19 cellular contexts compared by ENCODE assay signal in the genomic region with DNA sequence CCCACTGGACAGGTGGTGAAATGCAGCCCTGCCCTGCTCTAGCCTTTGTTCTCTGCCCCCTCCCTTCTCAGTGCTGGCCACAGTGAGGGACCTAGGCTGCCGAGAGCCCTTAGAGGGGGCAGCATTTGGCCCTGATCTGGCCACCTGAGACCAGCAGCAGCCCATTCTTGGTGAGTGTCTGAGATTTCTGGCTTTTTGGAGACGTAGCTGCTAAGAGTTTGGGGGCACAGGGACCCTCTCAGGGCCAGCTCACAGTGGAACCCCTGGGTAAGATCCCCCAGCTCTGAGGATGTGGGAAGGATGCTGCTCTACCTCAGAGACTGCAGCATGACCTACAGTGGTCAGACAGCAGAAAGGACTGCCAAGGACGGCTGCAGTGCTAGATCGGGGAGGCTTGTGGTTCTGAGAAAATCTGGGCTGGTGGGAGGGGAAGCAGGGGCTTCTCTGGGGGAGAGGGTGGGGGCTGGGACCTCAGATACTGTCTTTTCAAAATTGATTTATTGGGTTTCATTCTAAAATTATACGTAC. TPM values are rescaled to one million over a fixed set of nuclear protein-coding genes. Genes with fewer than 3 reads are reported as not detected.
A peak's percentile ranks its signal among the peaks of the same experiment; 100 is the strongest.
DNase-seq lines count a peak whose midpoint lies in the region; ATAC-seq, FAIRE-seq and TF ChIP-seq lines count a peak whose summit lies in the region.
"Had no signal": no experiment of that assay in that cellular context is flagged by ENCODE, and none has a peak within 500 bp of the region (broad histone marks: within the 10 kb centered on the region; RNA-seq: fewer than 3 reads in every experiment).

No MANE protein-coding gene starts in this region.

- peak overlapping the region; percentile 73; the same call in 1 of the 2 replicates for H2BK5ac ChIP-seq in H1 (ENCODE audit: low read depth, low read length)

- no peak overlapping the region for H3K27ac Mint-ChIP-seq in activated naive CD4-positive, alpha-beta T cell treated with anti-CD3 and anti-CD28 coated beads, Interleukin-2, amount 10 ng/mL, durations not matched to agents 7 days and 5 days
- no peak overlapping the region for H3K27ac Mint-ChIP-seq in activated naive CD4-positive, alpha-beta T cell treated with anti-CD3 and anti-CD28 coated beads for 36 hours
- H3K27ac Mint-ChIP-seq in stimulated activated effector memory CD8-positive, alpha-beta T cell treated with anti-CD3 and anti-CD28 coated beads, Interleukin-12 subunit alpha, Interleukin-12 subunit beta, amount 100 ng/mL, for 72 hours, result peak overlapping the region; percentile 90

- H3K27ac ChIP-seq in HCT116 (ENCODE audit: low read depth, low read length), result peak overlapping the region; percentile 56; the same call in 1 of the 2 replicates
- no peak overlapping the region for H3K27ac ChIP-seq in H1 (ENCODE audit: low read depth, low read length)
- H3K27ac ChIP-seq: Peyer's patch had no signal

- no peak overlapping the region for H2BK120ac ChIP-seq in H1 (replicated peaks; ENCODE audit: low read depth, low read length)

- no peaks in the 10 kb centered on the region for H3K36me3 ChIP-seq in HCT116 (ENCODE audit: control insufficient read depth in 1 of 2, insufficient read depth in 2 of 2, low read length in 2 of 2)
- peaks cover 0 to 7% (median 3%) of the 10 kb centered on the region in 4 experiments; a peak in 4 of 8 replicates for H3K36me3 ChIP-seq in H1 (ENCODE audit: control insufficient read depth in 2 of 4, insufficient read depth in 4 of 4, low read length in 3 of 4)

- H3K79me1 ChIP-seq in H1 (ENCODE audit: low read depth, low read length), result no peaks in the 10 kb centered on the region

- TF ChIP-seq RAD21 in HCT116 (IDR thresholded peaks at IDR 0.05; ENCODE audit: low read depth), result no peak
- no peak; a peak in 1 of 4 replicates for TF ChIP-seq RAD21 in H1 (IDR thresholded peaks at IDR 0.05 in 1 of 2, conservative IDR thresholded peaks at IDR 0.05 in 1 of 2; ENCODE audit: low read depth in 2 of 2, low read length in 2 of 2)

- no peak overlapping the region for H3K4ac ChIP-seq in H1 (replicated peaks; ENCODE audit: insufficient read length, low read depth, low read length)

- no peaks in the 10 kb centered on the region for H3K36me3 Mint-ChIP-seq in activated naive CD4-positive, alpha-beta T cell treated with anti-CD3 and anti-CD28 coated beads, Interleukin-2, amount 10 ng/mL, durations not matched to agents 7 days and 5 days
- no peaks in the 10 kb centered on the region for H3K36me3 Mint-ChIP-seq in activated naive CD4-positive, alpha-beta T cell treated with anti-CD3 and anti-CD28 coated beads for 36 hours (ENCODE audit: low read depth)
- H3K36me3 Mint-ChIP-seq in stimulated activated effector memory CD8-positive, alpha-beta T cell treated with anti-CD3 and anti-CD28 coated beads, Interleukin-12 subunit alpha, Interleukin-12 subunit beta, amount 100 ng/mL, for 72 hours, result peaks cover 21% of the 10 kb centered on the region

- no peak overlapping the region for H3K23ac ChIP-seq in H1 (ENCODE audit: insufficient read length)

- no peak overlapping the region for H3K14ac ChIP-seq in H1 (ENCODE audit: insufficient read length)

- no peak overlapping the region for H4K5ac ChIP-seq in H1 (ENCODE audit: insufficient read length, low read depth, low read length)

- H4K8ac ChIP-seq in H1 (ENCODE audit: extremely low read depth, insufficient read depth, low read length), result no peak overlapping the region

- peak; percentile 12 for DNase-seq in activated naive CD4-positive, alpha-beta T cell treated with anti-CD3 and anti-CD28 coated beads, Interleukin-2, amount 10 ng/mL, durations not matched to agents 7 days and 5 days
- DNase-seq in activated naive CD4-positive, alpha-beta T cell treated with anti-CD3 and anti-CD28 coated beads for 36 hours, result no peak
- DNase-seq in HCT116 (ENCODE audit: low read depth, low spot score) (no peak), H1 (ENCODE audit: low read depth in 1 of 2, low spot score in 2 of 2) (no peak), D721Med (ENCODE audit: insufficient read length, low spot score) (no peak)
- DNase-seq in stimulated activated effector memory CD8-positive, alpha-beta T cell treated with anti-CD3 and anti-CD28 coated beads, Interleukin-12 subunit alpha, Interleukin-12 subunit beta, amount 100 ng/mL, for 72 hours (ENCODE audit: low spot score in 2 of 2), result no peak
- DNase-seq: GOT3, Karpas-422, MM.1S, NCI-H1105 treated with DMSO at 0.1 percent for 48 hours, NCI-H187 treated with DMSO at 0.1 percent for 48 hours, NCI-H2171, NCI-H446 treated with DMSO at 0.1 percent for 48 hours, NCI-H774, SIG-M5 had no signal

- no peak for FAIRE-seq in H1 (lab: Jason Lieb, UNC)
- FAIRE-seq in D721Med (lab: Jason Lieb, UNC), result no peak
- FAIRE-seq: A204.1 had no signal

- no peak overlapping the region for H4K91ac ChIP-seq in H1 (replicated peaks; ENCODE audit: insufficient read length, low read length)

- H2BK15ac ChIP-seq in H1 (ENCODE audit: low read length), result 0 out of 2 replicates have a peak overlapping the region, but pooled peaks have one; percentile 37

- H2AK5ac ChIP-seq in H1 (ENCODE audit: low read depth, low read length), result no peak overlapping the region

- H3K4me2 ChIP-seq in HCT116 (ENCODE audit: low read length), result peak overlapping the region; percentile 48; the same call in 1 of the 2 replicates
- H3K4me2 ChIP-seq in H1 (ENCODE audit: insufficient read depth in 1 of 2, low read depth in 2 of 2, low read length in 2 of 2), result no peak overlapping the region

- no peak overlapping the region for H3K18ac ChIP-seq in H1 (ENCODE audit: extremely low read depth, low read length)

- H3K9ac ChIP-seq in HCT116 (ENCODE audit: low read length), result no peak overlapping the region
- H3K9ac ChIP-seq in H1 (replicated peaks in 1 of 4; ENCODE audit: extremely low read depth in 1 of 4, low read depth in 3 of 4, low read length in 3 of 4), result no peak overlapping the region

- H2BK20ac ChIP-seq in H1 (ENCODE audit: low read length), result peak overlapping the region; percentile 73; the same call in 1 of the 2 replicates

- H3K9me2 ChIP-seq in HCT116 (ENCODE audit: insufficient read depth), result no peaks in the 10 kb centered on the region

- H3K4me3 ChIP-seq in HCT116 (replicated peaks in 1 of 2; ENCODE audit: low read depth in 1 of 2, low read length in 2 of 2), result no peak overlapping the region
- no peak overlapping the region for H3K4me3 ChIP-seq in H1 (ENCODE audit: extremely low read depth in 1 of 4, insufficient read depth in 2 of 4, low read depth in 3 of 4, low read length in 4 of 4)
- H3K4me3 ChIP-seq: Peyer's patch had no signal

- BruUV-seq in HCT116 (replicated peaks; lab: Mats Ljungman, UMichigan), result no TSS peak

- H3K56ac ChIP-seq in H1 (replicated peaks; ENCODE audit: insufficient read length, low read depth, low read length), result no peak overlapping the region

- RAD21 ChIA-PET in HCT116 (lab: Charles Lee; ENCODE audit: low non-redundant PET in 1 of 2, low total read pairs in 2 of 2, uncharacterized antibody in 2 of 2, unreplicated experiment in 2 of 2), result no interaction called here

- H3K4me3 Mint-ChIP-seq in activated naive CD4-positive, alpha-beta T cell treated with anti-CD3 and anti-CD28 coated beads, Interleukin-2, amount 10 ng/mL, durations not matched to agents 7 days and 5 days, result no peak overlapping the region
- H3K4me3 Mint-ChIP-seq in activated naive CD4-positive, alpha-beta T cell treated with anti-CD3 and anti-CD28 coated beads for 36 hours, result no peak overlapping the region
- no peak overlapping the region for H3K4me3 Mint-ChIP-seq in stimulated activated effector memory CD8-positive, alpha-beta T cell treated with anti-CD3 and anti-CD28 coated beads, Interleukin-12 subunit alpha, Interleukin-12 subunit beta, amount 100 ng/mL, for 72 hours

- no peak overlapping the region for H2BK12ac ChIP-seq in H1 (ENCODE audit: low read depth, low read length)

- no peaks in the 10 kb centered on the region for H3K9me3 ChIP-seq in HCT116 (ENCODE audit: control insufficient read depth in 1 of 2, insufficient read depth in 1 of 2, low read depth in 1 of 2, low read length in 2 of 2)
- no peaks in the 10 kb centered on the region for H3K9me3 ChIP-seq in H1 (ENCODE audit: insufficient read depth in 2 of 2, low read depth in 1 of 2, low read length in 1 of 2)
- H3K9me3 ChIP-seq: Peyer's patch had no signal

- peaks cover 31% of the 10 kb centered on the region for H3K27me3 Mint-ChIP-seq in activated naive CD4-positive, alpha-beta T cell treated with anti-CD3 and anti-CD28 coated beads, Interleukin-2, amount 10 ng/mL, durations not matched to agents 7 days and 5 days
- H3K27me3 Mint-ChIP-seq in activated naive CD4-positive, alpha-beta T cell treated with anti-CD3 and anti-CD28 coated beads for 36 hours (ENCODE audit: low read depth), result no peaks in the 10 kb centered on the region

- TF ChIP-seq POLR2A in HCT116 (IDR thresholded peaks at IDR 0.05; ENCODE audit: borderline replicate concordance, extremely low read depth, insufficient read depth, insufficient read length) (no peak), H1 (IDR thresholded peaks at IDR 0.05; ENCODE audit: control extremely low read depth in 1 of 2, low read depth in 2 of 2, low read length in 2 of 2) (no peak)

- H3K23me2 ChIP-seq in H1 (ENCODE audit: low read depth, low read length), result peaks cover 10% of the 10 kb centered on the region; the same call in 1 of the 2 replicates

- H2AFZ ChIP-seq in HCT116 (ENCODE audit: low read depth, low read length, poor library complexity, severe bottlenecking), result no peak overlapping the region
- no peak overlapping the region for H2AFZ ChIP-seq in H1 (ENCODE audit: low read length)

- CTCF ChIA-PET in activated naive CD4-positive, alpha-beta T cell treated with anti-CD3 and anti-CD28 coated beads, Interleukin-2, amount 10 ng/mL, durations not matched to agents 7 days and 5 days (lab: Charles Lee), result interaction anchor here (1.0 kb wide), 1 partner anchor 129 kb away, joined by 4 read pairs; no protein-coding TSS in a partner anchor
- CTCF ChIA-PET in activated naive CD4-positive, alpha-beta T cell treated with anti-CD3 and anti-CD28 coated beads for 36 hours (lab: Charles Lee), result interaction anchor here (0.8 to 0.9 kb wide), 2 partner anchors 120 to 128 kb away, joined by 3 to 4 read pairs; no protein-coding TSS in a partner anchor
- CTCF ChIA-PET in HCT116 (lab: Charles Lee) (interaction anchor here (1.0 kb wide), 1 partner anchor 12 kb away, joined by 3 read pairs; no protein-coding TSS in a partner anchor), H1 (lab: Charles Lee; ENCODE audit: partially characterized antibody) (interaction anchor here (0.7 to 8.2 kb wide), 10 partner anchors 8 to 129 kb away, joined by 3 to 102 read pairs (median 3); partner anchors contain the start of gene MIEN1)

- H3K9me3 Mint-ChIP-seq in activated naive CD4-positive, alpha-beta T cell treated with anti-CD3 and anti-CD28 coated beads, Interleukin-2, amount 10 ng/mL, durations not matched to agents 7 days and 5 days, result no peaks in the 10 kb centered on the region
- H3K9me3 Mint-ChIP-seq in activated naive CD4-positive, alpha-beta T cell treated with anti-CD3 and anti-CD28 coated beads for 36 hours, result no peaks in the 10 kb centered on the region
- H3K9me3 Mint-ChIP-seq in stimulated activated effector memory CD8-positive, alpha-beta T cell treated with anti-CD3 and anti-CD28 coated beads, Interleukin-12 subunit alpha, Interleukin-12 subunit beta, amount 100 ng/mL, for 72 hours, result no peaks in the 10 kb centered on the region

- H3K27me3 ChIP-seq in HCT116 (ENCODE audit: insufficient read depth, low read length) (no peaks in the 10 kb centered on the region), H1 (replicated peaks in 1 of 4; ENCODE audit: control insufficient read depth in 3 of 4, extremely low read depth in 1 of 4, insufficient read depth in 3 of 4, low read length in 3 of 4) (peaks cover 0 to 3% (median 2%) of the 10 kb centered on the region in 4 experiments; a peak in 2 of 7 replicates)
- H3K27me3 ChIP-seq: Peyer's patch had no signal

- no peaks in the 10 kb centered on the region for H4K20me1 ChIP-seq in HCT116 (ENCODE audit: insufficient read depth)
- no peaks in the 10 kb centered on the region for H4K20me1 ChIP-seq in H1 (replicated peaks in 1 of 2; ENCODE audit: control insufficient read depth in 1 of 2, insufficient read depth in 2 of 2, low read length in 2 of 2)

- no peak for TF ChIP-seq CTCF in HCT116 (IDR thresholded peaks at IDR 0.05 in 2 of 3, conservative IDR thresholded peaks at IDR 0.05 in 1 of 3; ENCODE audit: borderline replicate concordance in 1 of 3, insufficient read depth in 1 of 3, low read depth in 2 of 3, low read length in 2 of 3)
- TF ChIP-seq CTCF in H1 (IDR thresholded peaks at IDR 0.05; ENCODE audit: control extremely low read depth in 1 of 3, insufficient read depth in 1 of 3, low read depth in 1 of 3, low read length in 3 of 3), result peak in 1 of 3 experiments; percentile 8; a peak in 1 of 4 replicates
- no peak for TF ChIP-seq CTCF in D721Med (IDR thresholded peaks at IDR 0.05; ENCODE audit: insufficient read depth, missing control alignments)

- H3K4me1 ChIP-seq in HCT116 (ENCODE audit: control insufficient read depth in 1 of 2, insufficient read depth in 2 of 2, low read length in 2 of 2), result peaks cover 33 to 55% of the 10 kb centered on the region in 2 experiments
- H3K4me1 ChIP-seq in H1 (replicated peaks in 1 of 4; ENCODE audit: control insufficient read depth in 3 of 4, insufficient read depth in 4 of 4, low read length in 3 of 4), result peaks cover 9 to 25% (median 18%) of the 10 kb centered on the region in 4 experiments

- WGBS in H1 (ENCODE audit: extremely low coverage in 1 of 2, insufficient coverage in 1 of 2, insufficient read length in 1 of 2, insufficient replicate concordance in 2 of 2, low coverage in 1 of 2, low lambda C conversion rate in 2 of 2, missing lambda C conversion rate in 1 of 2), 2 experiments, result 78% methylated on average over 5 of the region's 5 CpGs; no CpG with 5 or more reads in 1 of the 2 experiments

- peaks cover 31% of the 10 kb centered on the region for H3K4me1 Mint-ChIP-seq in activated naive CD4-positive, alpha-beta T cell treated with anti-CD3 and anti-CD28 coated beads, Interleukin-2, amount 10 ng/mL, durations not matched to agents 7 days and 5 days
- peaks cover 29% of the 10 kb centered on the region for H3K4me1 Mint-ChIP-seq in activated naive CD4-positive, alpha-beta T cell treated with anti-CD3 and anti-CD28 coated beads for 36 hours (ENCODE audit: low read depth)
- peaks cover 40% of the 10 kb centered on the region for H3K4me1 Mint-ChIP-seq in stimulated activated effector memory CD8-positive, alpha-beta T cell treated with anti-CD3 and anti-CD28 coated beads, Interleukin-12 subunit alpha, Interleukin-12 subunit beta, amount 100 ng/mL, for 72 hours

- intact Hi-C loops in activated naive CD4-positive, alpha-beta T cell treated with anti-CD3 and anti-CD28 coated beads for 36 hours (cut with micrococcal nuclease), result loop anchor here (5.0 kb wide), 2 partner anchors 289 to 349 kb away; partner anchors contain the start of genes CDK12 and FBXL20
- intact Hi-C loops in HCT116 (cut with micrococcal nuclease), result loop anchor here (5.0 kb wide), 1 partner anchor 79 kb away; no protein-coding TSS in a partner anchor

- POLR2A ChIA-PET in HCT116 (lab: Charles Lee), result no interaction called here
- POLR2A ChIA-PET in H1 (lab: Charles Lee; ENCODE audit: partially characterized antibody), result interaction anchor here (1.1 to 8.1 kb wide), 4 partner anchors 9 to 37 kb away, joined by 3 to 54 read pairs (median 11); partner anchors contain the start of gene MIEN1

- no peaks in the 10 kb centered on the region for H3K79me2 ChIP-seq in HCT116 (ENCODE audit: insufficient read depth, low read length)
- no peaks in the 10 kb centered on the region for H3K79me2 ChIP-seq in H1 (ENCODE audit: control insufficient read depth in 1 of 2, insufficient read depth in 2 of 2, low read length in 2 of 2)

- no peak for TF ChIP-seq EP300 in H1 (IDR thresholded peaks at IDR 0.05; ENCODE audit: borderline replicate concordance in 1 of 2, low read depth in 2 of 2, low read length in 2 of 2)

- ATAC-seq in HCT116, result no peak
- no peak for ATAC-seq in stimulated activated effector memory CD8-positive, alpha-beta T cell treated with anti-CD3 and anti-CD28 coated beads, Interleukin-12 subunit alpha, Interleukin-12 subunit beta, amount 100 ng/mL, for 72 hours
- no peak for ATAC-seq in HG03442 (IDR thresholded peaks at IDR 0.05; ENCODE audit: unreplicated experiment)
- ATAC-seq in HG02623 (IDR thresholded peaks at IDR 0.05; ENCODE audit: unreplicated experiment), result no peak

RNA-seq across cellular contexts. Expression of gene GRB7, which starts 13.3 kb away (rescaled TPM):
- total RNA-seq in activated naive CD4-positive, alpha-beta T cell treated with anti-CD3 and anti-CD28 coated beads for 36 hours, result 1 to 10 TPM; 2.0 to 2.1 TPM
- total RNA-seq in HCT116 (2021; ENCODE audit: unreplicated experiment), result 51.9 TPM
- 67.5 and 67.9 TPM in 2 replicates for polyA plus RNA-seq in HCT116 (2012)
- total RNA-seq in H1 (2021; fragmentation: NEBNext Ultra II Directional; extraction: Animal tissue kit (Norgen Biotek cat#: 25700)), result 30.9 and 32.2 TPM in 2 replicates
- 41.5 and 61.7 TPM in 2 replicates for polyA plus RNA-seq in H1 (2011; rRNA removed)
- 33.0 TPM for polyA plus RNA-seq in H1 (2011; cell fraction: cytosol; rRNA removed)
- 110 TPM for polyA plus RNA-seq in H1 (2011; cell fraction: nucleus; rRNA removed)
- polyA plus RNA-seq in H1 (2012, experiment 1 of 2), result 31.1 to 38.6 TPM (median 35.7 TPM) in 4 replicates
- polyA plus RNA-seq in H1 (2012, experiment 2 of 2), result 33.5 TPM
- polyA plus RNA-seq in H1 (2013, experiment 1 of 2), result 26.5 TPM
- 24.6 TPM for polyA plus RNA-seq in H1 (2013, experiment 2 of 2)
- polyA minus RNA-seq in H1 (2011; rRNA and poly(A)+ RNA removed), result 25.6 and 31.4 TPM in 2 replicates
- 25.5 TPM for polyA minus RNA-seq in H1 (2011; cell fraction: cytosol; rRNA and poly(A)+ RNA removed)
- polyA minus RNA-seq in H1 (2011; cell fraction: nucleus; rRNA and poly(A)+ RNA removed), result 36.4 TPM

RNA-seq across cellular contexts. Expression of gene MIEN1, which starts 20.7 kb away (rescaled TPM):
- total RNA-seq in activated naive CD4-positive, alpha-beta T cell treated with anti-CD3 and anti-CD28 coated beads for 36 hours, result 10 to 100 TPM; 35.2 to 36.5 TPM
- 73.9 TPM for total RNA-seq in HCT116 (2021; ENCODE audit: unreplicated experiment)
- polyA plus RNA-seq in HCT116 (2012), result 96.7 and 109 TPM in 2 replicates
- total RNA-seq in H1 (2021; fragmentation: NEBNext Ultra II Directional; extraction: Animal tissue kit (Norgen Biotek cat#: 25700)), result 29.6 and 30.0 TPM in 2 replicates
- 54.9 and 57.9 TPM in 2 replicates for polyA plus RNA-seq in H1 (2011; rRNA removed)
- 54.6 TPM for polyA plus RNA-seq in H1 (2011; cell fraction: cytosol; rRNA removed)
- polyA plus RNA-seq in H1 (2011; cell fraction: nucleus; rRNA removed), result 42.7 TPM
- 37.9 to 58.0 TPM (median 50.9 TPM) in 4 replicates for polyA plus RNA-seq in H1 (2012, experiment 1 of 2)
- 59.0 TPM for polyA plus RNA-seq in H1 (2012, experiment 2 of 2)
- polyA plus RNA-seq in H1 (2013, experiment 1 of 2), result 49.1 TPM
- 49.1 TPM for polyA plus RNA-seq in H1 (2013, experiment 2 of 2)
- 20.0 and 21.9 TPM in 2 replicates for polyA minus RNA-seq in H1 (2011; rRNA and poly(A)+ RNA removed)
- 19.7 TPM for polyA minus RNA-seq in H1 (2011; cell fraction: cytosol; rRNA and poly(A)+ RNA removed)
- polyA minus RNA-seq in H1 (2011; cell fraction: nucleus; rRNA and poly(A)+ RNA removed), result 24.2 TPM

RNA-seq across cellular contexts. Expression of gene ERBB2, which starts 51.2 kb away (rescaled TPM):
- total RNA-seq in activated naive CD4-positive, alpha-beta T cell treated with anti-CD3 and anti-CD28 coated beads for 36 hours, result 1 to 10 TPM; 6.0 to 6.3 TPM
- total RNA-seq in HCT116 (2021; ENCODE audit: unreplicated experiment), result 75.8 TPM
- 46.7 and 51.7 TPM in 2 replicates for polyA plus RNA-seq in HCT116 (2012)
- 394 and 403 TPM in 2 replicates for total RNA-seq in H1 (2021; fragmentation: NEBNext Ultra II Directional; extraction: Animal tissue kit (Norgen Biotek cat#: 25700))
- 183 and 278 TPM in 2 replicates for polyA plus RNA-seq in H1 (2011; rRNA removed)
- 174 TPM for polyA plus RNA-seq in H1 (2011; cell fraction: cytosol; rRNA removed)
- polyA plus RNA-seq in H1 (2011; cell fraction: nucleus; rRNA removed), result 329 TPM
- 181 to 248 TPM (median 223 TPM) in 4 replicates for polyA plus RNA-seq in H1 (2012, experiment 1 of 2)
- polyA plus RNA-seq in H1 (2012, experiment 2 of 2), result 260 TPM
- polyA plus RNA-seq in H1 (2013, experiment 1 of 2), result 199 TPM
- polyA plus RNA-seq in H1 (2013, experiment 2 of 2), result 211 TPM
- 255 and 261 TPM in 2 replicates for polyA minus RNA-seq in H1 (2011; rRNA and poly(A)+ RNA removed)
- polyA minus RNA-seq in H1 (2011; cell fraction: cytosol; rRNA and poly(A)+ RNA removed), result 264 TPM
- 204 TPM for polyA minus RNA-seq in H1 (2011; cell fraction: nucleus; rRNA and poly(A)+ RNA removed)

Comparison
In these comparisons a context has a peak if more than half of its experiments do, and no peak if none do; other contexts are left out.
1. RNA of gene GRB7, which starts 13.3 kb away (total RNA-seq): 51.9 TPM in HCT116 (single experiment) and 30.9 to 32.2 TPM in H1; 2.0 to 2.1 TPM in activated naive CD4-positive, alpha-beta T cell treated with anti-CD3 and anti-CD28 coated beads for 36 hours; every median in the first group is over 10 times any median in the second.
2. RNA of gene ERBB2, which starts 51.2 kb away (total RNA-seq): 394 to 403 TPM in H1 and 75.8 TPM in HCT116 (single experiment); 6.0 to 6.3 TPM in activated naive CD4-positive, alpha-beta T cell treated with anti-CD3 and anti-CD28 coated beads for 36 hours; every median in the first group is over 10 times any median in the second.